Comparison of ENCODE assay signal across 27 cellular contexts in genomic region chr1:201226859-201227488, GRCh38. TPM values are rescaled to one million over a fixed set of nuclear protein-coding genes. Genes with fewer than 3 reads are reported as not detected.
DNase-seq lines count a peak whose midpoint lies in the region; ATAC-seq, FAIRE-seq and TF ChIP-seq lines count a peak whose summit lies in the region.
"Had no signal": no experiment of that assay in that cellular context is flagged by ENCODE, and none has a peak within 500 bp of the region (broad histone marks: within the 10 kb centered on the region; RNA-seq: fewer than 3 reads in every experiment).

No MANE protein-coding gene starts in this region.

- no peak overlapping the region for H3K23ac ChIP-seq in H1 (ENCODE audit: insufficient read length)

- no peak overlapping the region for H2BK120ac ChIP-seq in H1 (replicated peaks; ENCODE audit: low read depth, low read length)

- H3K4me1 Mint-ChIP-seq in activated CD8-positive, alpha-beta T cell treated with anti-CD3 and anti-CD28 coated beads, Interleukin-2, amount 10 ng/mL, durations not matched to agents 7 days and 5 days (ENCODE audit: low read depth) = no peaks in the 10 kb centered on the region
- H3K4me1 Mint-ChIP-seq in activated CD8-positive, alpha-beta T cell treated with anti-CD3 and anti-CD28 coated beads for 36 hours (ENCODE audit: low read depth) = no peaks in the 10 kb centered on the region
- H3K4me1 Mint-ChIP-seq in osteocyte (ENCODE audit: unreplicated experiment) = no peaks in the 10 kb centered on the region
- H3K4me1 Mint-ChIP-seq: activated B cell treated with CpG ODN at 0.5 μM for 24 hours; CD8-positive, alpha-beta memory T cell; natural killer cell had no signal

- H4K20me1 ChIP-seq in H1 (replicated peaks in 1 of 2; ENCODE audit: control insufficient read depth in 1 of 2, insufficient read depth in 2 of 2, low read length in 2 of 2) = no peaks in the 10 kb centered on the region

- no peak overlapping the region for H2AFZ ChIP-seq in H1 (ENCODE audit: low read length)

- no peak overlapping the region for H3K4me2 ChIP-seq in H1 (ENCODE audit: insufficient read depth in 1 of 2, low read depth in 2 of 2, low read length in 2 of 2)

- H3K27ac ChIP-seq in H1 (ENCODE audit: low read depth, low read length) = no peak overlapping the region
- H3K27ac ChIP-seq: brain microvascular endothelial cell, HL-60, tibial artery had no signal

- H4K5ac ChIP-seq in H1 (ENCODE audit: insufficient read length, low read depth, low read length) = no peak overlapping the region

- no peak overlapping the region for H2BK15ac ChIP-seq in H1 (ENCODE audit: low read length)

- H3K4me3 ChIP-seq in H7 (ENCODE audit: insufficient read depth, low read depth, low read length) = no peak overlapping the region
- no peak overlapping the region for H3K4me3 ChIP-seq in H1 (ENCODE audit: extremely low read depth in 1 of 4, insufficient read depth in 2 of 4, low read depth in 3 of 4, low read length in 4 of 4)
- H3K4me3 ChIP-seq: tibial artery had no signal

- intact Hi-C loops in activated CD8-positive, alpha-beta T cell treated with anti-CD3 and anti-CD28 coated beads for 36 hours (cut with micrococcal nuclease) = no loop called here

- no peaks in the 10 kb centered on the region for H3K79me1 ChIP-seq in H1 (ENCODE audit: low read depth, low read length)

- no peak overlapping the region for H3K27ac Mint-ChIP-seq in activated CD8-positive, alpha-beta T cell treated with anti-CD3 and anti-CD28 coated beads, Interleukin-2, amount 10 ng/mL, durations not matched to agents 7 days and 5 days
- no peak overlapping the region for H3K27ac Mint-ChIP-seq in activated CD8-positive, alpha-beta T cell treated with anti-CD3 and anti-CD28 coated beads for 36 hours
- no peak overlapping the region for H3K27ac Mint-ChIP-seq in osteocyte (ENCODE audit: unreplicated experiment)
- H3K27ac Mint-ChIP-seq: activated B cell treated with CpG ODN at 0.5 μM for 24 hours; activated T-cell treated with anti-CD3 and anti-CD28 coated beads, Interleukin-2, amount 50 U/mL, for 24 hours; CD8-positive, alpha-beta memory T cell; natural killer cell had no signal

- no peak overlapping the region for H3K18ac ChIP-seq in H1 (ENCODE audit: extremely low read depth, low read length)

- H3K23me2 ChIP-seq in H1 (ENCODE audit: low read depth, low read length) = no peaks in the 10 kb centered on the region

- H3K9me3 Mint-ChIP-seq in activated CD8-positive, alpha-beta T cell treated with anti-CD3 and anti-CD28 coated beads, Interleukin-2, amount 10 ng/mL, durations not matched to agents 7 days and 5 days (ENCODE audit: insufficient read depth) = no peaks in the 10 kb centered on the region
- H3K9me3 Mint-ChIP-seq in activated CD8-positive, alpha-beta T cell treated with anti-CD3 and anti-CD28 coated beads for 36 hours = no peaks in the 10 kb centered on the region
- no peaks in the 10 kb centered on the region for H3K9me3 Mint-ChIP-seq in osteocyte (ENCODE audit: unreplicated experiment)
- H3K9me3 Mint-ChIP-seq: activated T-cell treated with anti-CD3 and anti-CD28 coated beads, Interleukin-2, amount 50 U/mL, for 24 hours; natural killer cell had no signal

- H3K27me3 Mint-ChIP-seq in activated CD8-positive, alpha-beta T cell treated with anti-CD3 and anti-CD28 coated beads, Interleukin-2, amount 10 ng/mL, durations not matched to agents 7 days and 5 days (ENCODE audit: low read depth) = peaks cover 10% of the 10 kb centered on the region
- peaks cover 6% of the 10 kb centered on the region for H3K27me3 Mint-ChIP-seq in activated CD8-positive, alpha-beta T cell treated with anti-CD3 and anti-CD28 coated beads for 36 hours
- H3K27me3 Mint-ChIP-seq in osteocyte (ENCODE audit: unreplicated experiment) = peaks cover 39% of the 10 kb centered on the region

- FAIRE-seq in H1 (lab: Jason Lieb, UNC) = no peak
- FAIRE-seq: keratinocyte had no signal

- TF ChIP-seq POLR2A in H1 (IDR thresholded peaks at IDR 0.05; ENCODE audit: control extremely low read depth in 1 of 2, low read depth in 2 of 2, low read length in 2 of 2) = no peak

- H3K36me3 ChIP-seq in H7 (replicated peaks; ENCODE audit: control insufficient read depth, insufficient read depth, low read length) = no peaks in the 10 kb centered on the region
- no peaks in the 10 kb centered on the region for H3K36me3 ChIP-seq in H1 (ENCODE audit: control insufficient read depth in 2 of 4, insufficient read depth in 4 of 4, low read length in 3 of 4)
- H3K36me3 ChIP-seq: brain microvascular endothelial cell, tibial artery had no signal

- no peak overlapping the region for H2BK20ac ChIP-seq in H1 (ENCODE audit: low read length)

- H3K4me3 Mint-ChIP-seq in activated CD8-positive, alpha-beta T cell treated with anti-CD3 and anti-CD28 coated beads, Interleukin-2, amount 10 ng/mL, durations not matched to agents 7 days and 5 days = no peak overlapping the region
- no peak overlapping the region for H3K4me3 Mint-ChIP-seq in activated CD8-positive, alpha-beta T cell treated with anti-CD3 and anti-CD28 coated beads for 36 hours
- H3K4me3 Mint-ChIP-seq in osteocyte (ENCODE audit: unreplicated experiment) = no peak overlapping the region
- H3K4me3 Mint-ChIP-seq: activated B cell treated with CpG ODN at 0.5 μM for 24 hours; activated T-cell treated with anti-CD3 and anti-CD28 coated beads, Interleukin-2, amount 50 U/mL, for 24 hours; CD8-positive, alpha-beta memory T cell; natural killer cell had no signal

- H3K27me3 ChIP-seq in H7 (ENCODE audit: control insufficient read depth, insufficient read depth, low read length) = no peaks in the 10 kb centered on the region
- H3K27me3 ChIP-seq in H1 (replicated peaks in 1 of 4; ENCODE audit: control insufficient read depth in 3 of 4, extremely low read depth in 1 of 4, insufficient read depth in 3 of 4, low read length in 3 of 4) = no peaks in the 10 kb centered on the region
- H3K27me3 ChIP-seq: brain microvascular endothelial cell had no signal

- DNase-seq in activated CD8-positive, alpha-beta T cell treated with anti-CD3 and anti-CD28 coated beads, Interleukin-2, amount 10 ng/mL, durations not matched to agents 7 days and 5 days = peak; percentile 6
- DNase-seq in activated CD8-positive, alpha-beta T cell treated with anti-CD3 and anti-CD28 coated beads for 36 hours = no peak
- DNase-seq in H7 (peak; percentile 54), H1 (ENCODE audit: low read depth in 1 of 2, low spot score in 2 of 2) (peak in 1 of 2 experiments; percentile 39), osteocyte (ENCODE audit: extremely low spot score, unreplicated experiment) (peak; percentile 75), NCI-H1105 treated with DMSO at 0.1 percent for 48 hours (lab: John Stamatoyannopoulos, UW) (no peak), NCI-H2081 (lab: John Stamatoyannopoulos, UW) (no peak)
- DNase-seq: activated B cell treated with CpG ODN at 0.5 μM for 24 hours; activated naive CD4-positive, alpha-beta T cell treated with Interleukin-2 at 50 U/mL for 16 hours; activated T-cell treated with anti-CD3 and anti-CD28 coated beads, Interleukin-2, amount 50 U/mL, for 24 hours; brain microvascular endothelial cell; CD8-positive, alpha-beta memory T cell; GF-D8; natural killer cell; NCI-H187 treated with DMSO at 0.1 percent for 48 hours; NCI-H69; retina; stimulated activated CD4-positive, alpha-beta T cell treated with anti-CD3 and anti-CD28 coated beads, Interleukin-2, amount 100 ng/mL, for 24 hours; SW 1271; T-helper 9 cell had no signal

- no peak for TF ChIP-seq EP300 in H1 (IDR thresholded peaks at IDR 0.05; ENCODE audit: borderline replicate concordance in 1 of 2, low read depth in 2 of 2, low read length in 2 of 2)

- no peaks in the 10 kb centered on the region for H3K36me3 Mint-ChIP-seq in activated CD8-positive, alpha-beta T cell treated with anti-CD3 and anti-CD28 coated beads, Interleukin-2, amount 10 ng/mL, durations not matched to agents 7 days and 5 days (ENCODE audit: low read depth)
- no peaks in the 10 kb centered on the region for H3K36me3 Mint-ChIP-seq in activated CD8-positive, alpha-beta T cell treated with anti-CD3 and anti-CD28 coated beads for 36 hours (ENCODE audit: low read depth)
- no peaks in the 10 kb centered on the region for H3K36me3 Mint-ChIP-seq in osteocyte (ENCODE audit: unreplicated experiment)
- H3K36me3 Mint-ChIP-seq: CD8-positive, alpha-beta memory T cell; natural killer cell had no signal

- H2BK12ac ChIP-seq in H1 (ENCODE audit: low read depth, low read length) = 0 out of 2 replicates have a peak overlapping the region, but pooled peaks have one; percentile 9

- no peak for TF ChIP-seq RAD21 in H1 (IDR thresholded peaks at IDR 0.05 in 1 of 2, conservative IDR thresholded peaks at IDR 0.05 in 1 of 2; ENCODE audit: low read depth in 2 of 2, low read length in 2 of 2)

- no peak overlapping the region for H3K9ac ChIP-seq in H1 (replicated peaks in 1 of 4; ENCODE audit: extremely low read depth in 1 of 4, low read depth in 3 of 4, low read length in 3 of 4)

- no peak overlapping the region for H4K8ac ChIP-seq in H1 (ENCODE audit: extremely low read depth, insufficient read depth, low read length)

- no peaks in the 10 kb centered on the region for H3K79me2 ChIP-seq in H1 (ENCODE audit: control insufficient read depth in 1 of 2, insufficient read depth in 2 of 2, low read length in 2 of 2)

- H3K4ac ChIP-seq in H1 (replicated peaks; ENCODE audit: insufficient read length, low read depth, low read length) = no peak overlapping the region

- no peak overlapping the region for H3K56ac ChIP-seq in H1 (replicated peaks; ENCODE audit: insufficient read length, low read depth, low read length)

- H3K14ac ChIP-seq in H1 (ENCODE audit: insufficient read length) = no peak overlapping the region

- TF ChIP-seq CTCF in activated CD8-positive, alpha-beta T cell treated with anti-CD3 and anti-CD28 coated beads for 36 hours (IDR thresholded peaks at IDR 0.05) = no peak
- TF ChIP-seq CTCF in H1 (IDR thresholded peaks at IDR 0.05; ENCODE audit: control extremely low read depth in 1 of 3, insufficient read depth in 1 of 3, low read depth in 1 of 3, low read length in 3 of 3) = no peak
- TF ChIP-seq CTCF in osteocyte (IDR thresholded peaks at IDR 0.05) = no peak

- CTCF ChIA-PET in activated CD8-positive, alpha-beta T cell treated with anti-CD3 and anti-CD28 coated beads, Interleukin-2, amount 10 ng/mL, durations not matched to agents 7 days and 5 days (lab: Charles Lee) = interaction anchor here (1.3 kb wide), 1 partner anchor 77 kb away, joined by 4 read pairs; no protein-coding TSS in a partner anchor
- CTCF ChIA-PET in activated CD8-positive, alpha-beta T cell treated with anti-CD3 and anti-CD28 coated beads for 36 hours (lab: Charles Lee) = interaction anchor here (1.1 to 2.2 kb wide), 2 partner anchors 135 to 247 kb away, joined by 3 to 8 read pairs; no protein-coding TSS in a partner anchor
- CTCF ChIA-PET in H1 (lab: Charles Lee; ENCODE audit: partially characterized antibody) = interaction anchor here (0.7 to 3.9 kb wide), 10 partner anchors 10 to 120 kb away, joined by 3 to 19 read pairs (median 5); no protein-coding TSS in a partner anchor

- 90% methylated on average over 23 of the region's 24 CpGs; no CpG with 5 or more reads in 1 of the 2 experiments for WGBS in H1 (ENCODE audit: extremely low coverage in 1 of 2, insufficient coverage in 1 of 2, insufficient read length in 1 of 2, insufficient replicate concordance in 2 of 2, low coverage in 1 of 2, low lambda C conversion rate in 2 of 2, missing lambda C conversion rate in 1 of 2), 2 experiments

- ATAC-seq in activated CD8-positive, alpha-beta T cell treated with anti-CD3 and anti-CD28 coated beads, Interleukin-2, amount 10 ng/mL, durations not matched to agents 7 days and 5 days = no peak
- ATAC-seq in activated CD8-positive, alpha-beta T cell treated with anti-CD3 and anti-CD28 coated beads for 36 hours = no peak
- ATAC-seq in GM21723 (IDR thresholded peaks at IDR 0.05; ENCODE audit: unreplicated experiment) = no peak
- ATAC-seq: natural killer cell had no signal

- H2AK5ac ChIP-seq in H1 (ENCODE audit: low read depth, low read length) = no peak overlapping the region

- H2BK5ac ChIP-seq in H1 (ENCODE audit: low read depth, low read length) = no peak overlapping the region

- H4K91ac ChIP-seq in H1 (replicated peaks; ENCODE audit: insufficient read length, low read length) = no peak overlapping the region

- POLR2A ChIA-PET in activated CD8-positive, alpha-beta T cell treated with anti-CD3 and anti-CD28 coated beads, Interleukin-2, amount 10 ng/mL, durations not matched to agents 7 days and 5 days (lab: Charles Lee) = no interaction called here
- POLR2A ChIA-PET in activated CD8-positive, alpha-beta T cell treated with anti-CD3 and anti-CD28 coated beads for 36 hours (lab: Charles Lee) = no interaction called here
- POLR2A ChIA-PET in H1 (lab: Charles Lee; ENCODE audit: partially characterized antibody) = interaction anchor here (1.7 kb wide), 1 partner anchor 12 kb away, joined by 4 read pairs; no protein-coding TSS in a partner anchor

- no peaks in the 10 kb centered on the region for H3K9me3 ChIP-seq in H1 (ENCODE audit: insufficient read depth in 2 of 2, low read depth in 1 of 2, low read length in 1 of 2)
- H3K9me3 ChIP-seq: tibial artery had no signal

- H3K4me1 ChIP-seq in H1 (replicated peaks in 1 of 4; ENCODE audit: control insufficient read depth in 3 of 4, insufficient read depth in 4 of 4, low read length in 3 of 4) = no peaks in the 10 kb centered on the region
- H3K4me1 ChIP-seq: tibial artery had no signal

RNA-seq across cellular contexts. Expression of gene IGFN1, which starts 36.4 kb away (rescaled TPM):
- not detected for total RNA-seq in activated CD8-positive, alpha-beta T cell treated with anti-CD3 and anti-CD28 coated beads, Interleukin-2, amount 10 ng/mL, durations not matched to agents 7 days and 5 days
- total RNA-seq in activated CD8-positive, alpha-beta T cell treated with anti-CD3 and anti-CD28 coated beads for 36 hours = not detected
- 0.24 TPM in 1 of 2 replicates, not detected in the other for total RNA-seq in H7 (2014; rRNA removed; shearing (Covaris generic))
- not detected in 2 replicates for total RNA-seq in H1 (2021; fragmentation: NEBNext Ultra II Directional; extraction: Animal tissue kit (Norgen Biotek cat#: 25700))
- polyA plus RNA-seq in H1 (2011; rRNA removed) = not detected in 2 replicates
- not detected for polyA plus RNA-seq in H1 (2011; cell fraction: cytosol; rRNA removed)
- not detected for polyA plus RNA-seq in H1 (2011; cell fraction: nucleus; rRNA removed)
- not detected in 4 replicates for polyA plus RNA-seq in H1 (2012, experiment 1 of 2)
- not detected for polyA plus RNA-seq in H1 (2012, experiment 2 of 2)
- not detected for polyA plus RNA-seq in H1 (2013, experiment 1 of 2)
- polyA plus RNA-seq in H1 (2013, experiment 2 of 2) = not detected
- not detected in 2 replicates for polyA minus RNA-seq in H1 (2011; rRNA and poly(A)+ RNA removed)
- not detected for polyA minus RNA-seq in H1 (2011; cell fraction: cytosol; rRNA and poly(A)+ RNA removed)
- not detected for polyA minus RNA-seq in H1 (2011; cell fraction: nucleus; rRNA and poly(A)+ RNA removed)
- 3.2 and 3.8 TPM in 2 replicates for total RNA-seq in osteocyte
- total RNA-seq: activated B cell treated with CpG ODN at 0.5 μM for 24 hours; CD8-positive, alpha-beta memory T cell; glomerular endothelial cell; natural killer cell had no signal
- polyA plus RNA-seq: CD8-positive, alpha-beta memory T cell; keratinocyte had no signal

RNA-seq across cellular contexts. Expression of gene PKP1, which starts 56.3 kb away (rescaled TPM):
- not detected for total RNA-seq in activated CD8-positive, alpha-beta T cell treated with anti-CD3 and anti-CD28 coated beads, Interleukin-2, amount 10 ng/mL, durations not matched to agents 7 days and 5 days
- not detected for total RNA-seq in activated CD8-positive, alpha-beta T cell treated with anti-CD3 and anti-CD28 coated beads for 36 hours
- not detected in 2 replicates for total RNA-seq in H7 (2014; rRNA removed; shearing (Covaris generic))
- total RNA-seq in H1 (2021; fragmentation: NEBNext Ultra II Directional; extraction: Animal tissue kit (Norgen Biotek cat#: 25700)) = 0.88 and 0.95 TPM in 2 replicates
- polyA plus RNA-seq in H1 (2011; rRNA removed) = 0.21 and 0.66 TPM in 2 replicates
- polyA plus RNA-seq in H1 (2011; cell fraction: cytosol; rRNA removed) = 0.37 TPM
- 0.97 TPM for polyA plus RNA-seq in H1 (2011; cell fraction: nucleus; rRNA removed)
- polyA plus RNA-seq in H1 (2012, experiment 1 of 2) = 0.25 to 0.48 TPM (median 0.42 TPM) in 4 replicates
- 0.25 TPM for polyA plus RNA-seq in H1 (2012, experiment 2 of 2)
- 0.24 TPM for polyA plus RNA-seq in H1 (2013, experiment 1 of 2)
- 0.20 TPM for polyA plus RNA-seq in H1 (2013, experiment 2 of 2)
- polyA minus RNA-seq in H1 (2011; rRNA and poly(A)+ RNA removed) = 0.39 and 0.63 TPM in 2 replicates
- polyA minus RNA-seq in H1 (2011; cell fraction: cytosol; rRNA and poly(A)+ RNA removed) = 0.22 TPM
- polyA minus RNA-seq in H1 (2011; cell fraction: nucleus; rRNA and poly(A)+ RNA removed) = 0.40 TPM
- not detected in 2 replicates for total RNA-seq in osteocyte
- total RNA-seq: A172; activated B cell treated with CpG ODN at 0.5 μM for 24 hours; CD8-positive, alpha-beta memory T cell; mononuclear cell; natural killer cell had no signal
- polyA plus RNA-seq: CD8-positive, alpha-beta memory T cell had no signal

Comparison
In these comparisons a context has a peak if more than half of its experiments do, and no peak if none do; other contexts are left out.
1. DNase-seq: peak in activated CD8-positive, alpha-beta T cell treated with anti-CD3 and anti-CD28 coated beads, Interleukin-2, amount 10 ng/mL, durations not matched to agents 7 days and 5 days (single experiment), H7 (single experiment) and osteocyte (single experiment); none in activated CD8-positive, alpha-beta T cell treated with anti-CD3 and anti-CD28 coated beads for 36 hours (single experiment), NCI-H1105 treated with DMSO at 0.1 percent for 48 hours (single experiment) and NCI-H2081 (0 of 2).